1 cellular context compared by ENCODE assay signal in genomic region chr1:68291763-68292384, GRCh38.
TF ChIP-seq lines count a peak whose summit lies in the region.

No MANE protein-coding gene starts in this region.

TF ChIP-seq in K562, 482 proteins besides CTCF, POLR2A, EP300 and RAD21 (continued from another document and continues in another):
- TF ChIP-seq ZNF699 (CRISPR knock-in tag; IDR thresholded peaks at IDR 0.05; ENCODE audit: insufficient replicate concordance), result no peak
- TF ChIP-seq ZBTB17 (CRISPR knock-in tag; IDR thresholded peaks at IDR 0.05), result no peak
- no peak for TF ChIP-seq MYBL2 (IDR thresholded peaks at IDR 0.05; ENCODE audit: low read depth)
- TF ChIP-seq MYBL2 (CRISPR knock-in tag; IDR thresholded peaks at IDR 0.05; ENCODE audit: borderline replicate concordance), result no peak
- TF ChIP-seq SMAD3 (CRISPR knock-in tag; conservative IDR thresholded peaks at IDR 0.05), result 0 out of 2 replicates have a peak, but pooled peaks have one; percentile 43
- TF ChIP-seq LEF1 (IDR thresholded peaks at IDR 0.05), result peak; percentile 31; the same call in 1 of the 2 replicates
- no peak for TF ChIP-seq THAP7 (CRISPR knock-in tag; IDR thresholded peaks at IDR 0.05)
- no peak for TF ChIP-seq SMARCC2 (IDR thresholded peaks at IDR 0.05; ENCODE audit: low read depth)
- TF ChIP-seq NR0B1 (IDR thresholded peaks at IDR 0.05; ENCODE audit: partially characterized antibody), result no peak
- no peak for TF ChIP-seq SMARCA5 (IDR thresholded peaks at IDR 0.05)
- TF ChIP-seq NKRF (IDR thresholded peaks at IDR 0.05; ENCODE audit: borderline replicate concordance), result no peak
- no peak for TF ChIP-seq ZNF407 (IDR thresholded peaks at IDR 0.05; ENCODE audit: low read depth)
- no peak for TF ChIP-seq SIN3A (IDR thresholded peaks at IDR 0.05; ENCODE audit: borderline replicate concordance in 2 of 2, control insufficient read depth in 1 of 2, low read depth in 2 of 2, low read length in 2 of 2)
- no peak for TF ChIP-seq THRA (IDR thresholded peaks at IDR 0.05)
- TF ChIP-seq, protein P1, sequence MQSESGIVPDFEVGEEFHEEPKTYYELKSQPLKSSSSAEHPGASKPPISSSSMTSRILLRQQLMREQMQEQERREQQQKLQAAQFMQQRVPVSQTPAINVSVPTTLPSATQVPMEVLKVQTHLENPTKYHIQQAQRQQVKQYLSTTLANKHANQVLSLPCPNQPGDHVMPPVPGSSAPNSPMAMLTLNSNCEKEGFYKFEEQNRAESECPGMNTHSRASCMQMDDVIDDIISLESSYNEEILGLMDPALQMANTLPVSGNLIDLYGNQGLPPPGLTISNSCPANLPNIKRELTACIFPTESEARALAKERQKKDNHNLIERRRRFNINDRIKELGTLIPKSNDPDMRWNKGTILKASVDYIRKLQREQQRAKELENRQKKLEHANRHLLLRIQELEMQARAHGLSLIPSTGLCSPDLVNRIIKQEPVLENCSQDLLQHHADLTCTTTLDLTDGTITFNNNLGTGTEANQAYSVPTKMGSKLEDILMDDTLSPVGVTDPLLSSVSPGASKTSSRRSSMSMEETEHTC (IDR thresholded peaks at IDR 0.05), result peak; percentile 59; the same call in 1 of the 2 replicates
- TF ChIP-seq ATF2 (CRISPR knock-in tag; IDR thresholded peaks at IDR 0.05), result no peak
- no peak for TF ChIP-seq HDAC6 (IDR thresholded peaks at IDR 0.05; ENCODE audit: low read depth, low read length)
- no peak for TF ChIP-seq PHF21A (IDR thresholded peaks at IDR 0.05; ENCODE audit: borderline replicate concordance, low read depth)
- TF ChIP-seq NCOA6 (IDR thresholded peaks at IDR 0.05), result no peak
- peak; percentile 83 for TF ChIP-seq CBFA2T2 (conservative IDR thresholded peaks at IDR 0.05)
- no peak for TF ChIP-seq NFYB (IDR thresholded peaks at IDR 0.05; ENCODE audit: extremely low read depth, insufficient read length)
- no peak for TF ChIP-seq PREB (CRISPR knock-in tag; IDR thresholded peaks at IDR 0.05)
- TF ChIP-seq MIER1 (IDR thresholded peaks at IDR 0.05; ENCODE audit: low read depth), result no peak
- TF ChIP-seq ZNF77 (CRISPR knock-in tag; IDR thresholded peaks at IDR 0.05), result no peak
- no peak for TF ChIP-seq ZBTB7A (IDR thresholded peaks at IDR 0.05; ENCODE audit: borderline replicate concordance, control insufficient read depth, low read depth, low read length)
- TF ChIP-seq ELF1 (tag; IDR thresholded peaks at IDR 0.05), result no peak
- TF ChIP-seq TSHZ1 (CRISPR knock-in tag; IDR thresholded peaks at IDR 0.05), result no peak
- peak; percentile 47; the same call in 1 of the 2 replicates for TF ChIP-seq STAT5A (IDR thresholded peaks at IDR 0.05; ENCODE audit: borderline replicate concordance, low read length)
- no peak for TF ChIP-seq ZNF282 (CRISPR knock-in tag; IDR thresholded peaks at IDR 0.05)
- no peak for TF ChIP-seq RBBP5 (IDR thresholded peaks at IDR 0.05; ENCODE audit: borderline replicate concordance, insufficient read depth, low read length, poor library complexity, severe bottlenecking)
- TF ChIP-seq ZFP1 (CRISPR knock-in tag; IDR thresholded peaks at IDR 0.05), result no peak
- no peak for TF ChIP-seq OTX1 (CRISPR knock-in tag; IDR thresholded peaks at IDR 0.05)
- TF ChIP-seq ZKSCAN1 (IDR thresholded peaks at IDR 0.05; ENCODE audit: low read depth, low read length), result no peak
- TF ChIP-seq, protein P2, sequence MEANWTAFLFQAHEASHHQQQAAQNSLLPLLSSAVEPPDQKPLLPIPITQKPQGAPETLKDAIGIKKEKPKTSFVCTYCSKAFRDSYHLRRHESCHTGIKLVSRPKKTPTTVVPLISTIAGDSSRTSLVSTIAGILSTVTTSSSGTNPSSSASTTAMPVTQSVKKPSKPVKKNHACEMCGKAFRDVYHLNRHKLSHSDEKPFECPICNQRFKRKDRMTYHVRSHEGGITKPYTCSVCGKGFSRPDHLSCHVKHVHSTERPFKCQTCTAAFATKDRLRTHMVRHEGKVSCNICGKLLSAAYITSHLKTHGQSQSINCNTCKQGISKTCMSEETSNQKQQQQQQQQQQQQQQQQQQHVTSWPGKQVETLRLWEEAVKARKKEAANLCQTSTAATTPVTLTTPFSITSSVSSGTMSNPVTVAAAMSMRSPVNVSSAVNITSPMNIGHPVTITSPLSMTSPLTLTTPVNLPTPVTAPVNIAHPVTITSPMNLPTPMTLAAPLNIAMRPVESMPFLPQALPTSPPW (CRISPR knock-in tag; IDR thresholded peaks at IDR 0.05), result no peak; the same call in 1 of the 2 replicates
- TF ChIP-seq SPI1 (IDR thresholded peaks at IDR 0.05; ENCODE audit: borderline replicate concordance, low read depth, low read length), result no peak
